27 cellular contexts compared by ENCODE assay signal in the genomic region with DNA sequence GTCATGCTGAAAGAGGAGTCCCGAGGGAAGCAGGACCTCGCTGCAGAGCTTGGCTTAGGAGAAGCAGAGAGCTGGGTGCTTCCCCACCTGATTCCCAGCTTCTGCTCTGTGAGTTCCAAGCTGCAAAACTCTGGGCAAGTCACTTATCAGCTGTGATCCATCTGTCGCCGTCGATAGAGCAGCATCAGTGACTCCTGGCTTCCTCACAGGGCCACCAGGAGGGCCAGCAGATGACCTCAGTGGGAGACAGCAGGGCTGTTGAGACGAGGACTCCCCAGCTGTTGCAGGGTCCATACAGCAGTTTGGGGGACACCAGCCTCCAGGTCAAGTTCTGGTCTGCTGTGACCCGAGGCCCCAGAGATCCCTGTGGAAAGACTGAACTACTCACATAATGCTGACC.
"Had no signal": no experiment of that assay in that cellular context is flagged by ENCODE, and none has a peak within 500 bp of the region (broad histone marks: within the 10 kb centered on the region; RNA-seq: fewer than 3 reads in every experiment).

No MANE protein-coding gene starts in this region.

- H3K27ac ChIP-seq: colonic mucosa, dorsolateral prefrontal cortex, gastrocnemius medialis, neutrophil, right lobe of liver, skin epidermis, testis had no signal

- H3K4me1 ChIP-seq: gastrocnemius medialis, right lobe of liver had no signal

- ATAC-seq: activated CD4-positive, alpha-beta T cell treated with anti-CD3 and anti-CD28 coated beads for 36 hours; activated CD8-positive, alpha-beta memory T cell treated with anti-CD3 and anti-CD28 coated beads, Interleukin-2, amount 10 ng/mL, durations not matched to agents 7 days and 5 days; activated CD8-positive, alpha-beta T cell treated with anti-CD3 and anti-CD28 coated beads, Interleukin-2, amount 10 ng/mL, durations not matched to agents 7 days and 5 days; activated naive CD4-positive, alpha-beta T cell treated with anti-CD3 and anti-CD28 coated beads, Interleukin-2, amount 50 U/mL, for 72 hours; gastrocnemius medialis; right lobe of liver; stimulated activated naive CD8-positive, alpha-beta T cell treated with anti-CD3 and anti-CD28 coated beads, Interleukin-15, Interleukin-2, amounts not matched to agents 100 U/mL and 50 U/mL, for 24 hours had no signal

- H3K9me3 ChIP-seq: colonic mucosa, gastrocnemius medialis, neutrophil, right lobe of liver, testis, transverse colon had no signal

- H3K27me3 ChIP-seq: colonic mucosa, gastrocnemius medialis, right lobe of liver, testis, transverse colon had no signal

- DNase-seq: activated CD4-positive, alpha-beta T cell treated with anti-CD3 and anti-CD28 coated beads for 36 hours; activated CD4-positive, CD25-positive, alpha-beta regulatory T cell; activated CD8-positive, alpha-beta memory T cell treated with anti-CD3 and anti-CD28 coated beads, Interleukin-2, amount 10 ng/mL, durations not matched to agents 7 days and 5 days; activated CD8-positive, alpha-beta T cell treated with anti-CD3 and anti-CD28 coated beads, Interleukin-2, amount 10 ng/mL, durations not matched to agents 7 days and 5 days; activated naive CD4-positive, alpha-beta T cell; activated T-cell treated with anti-CD3 and anti-CD28 coated beads, Interleukin-2, amount 50 U/mL, for 48 hours; cerebellar nuclear complex; colonic mucosa; dorsolateral prefrontal cortex; effector memory CD4-positive, alpha-beta T cell; gastrocnemius medialis; hippocampal formation; kidney; left colon; mammary epithelial cell; naive B cell; nephron progenitor cell; right lobe of liver; stimulated activated CD4-positive, alpha-beta T cell treated with anti-CD3 and anti-CD28 coated beads, Interleukin-12 subunit alpha, Interleukin-12 subunit beta, amount 100 ng/mL, for 4 hours; stimulated activated CD4-positive, alpha-beta T cell treated with anti-CD3 and anti-CD28 coated beads, Interleukin-4, amount 100 ng/mL, for 1 hour; stimulated activated naive CD8-positive, alpha-beta T cell treated with anti-CD3 and anti-CD28 coated beads, Interleukin-15, Interleukin-2, amounts not matched to agents 100 U/mL and 50 U/mL, for 24 hours; T-helper 2 cell; testis; transverse colon had no signal

- H3K4me3 ChIP-seq: colonic mucosa, dorsolateral prefrontal cortex, gastrocnemius medialis, right lobe of liver, skin epidermis, testis, transverse colon had no signal

- H3K36me3 ChIP-seq: colonic mucosa, gastrocnemius medialis, neutrophil, right lobe of liver, transverse colon had no signal
